In genomic region chr9:95890594-95890993, GRCh38 we compare ENCODE assay signal across 32 cellular contexts.
"Had no signal": no experiment of that assay in that cellular context is flagged by ENCODE, and none has a peak within 500 bp of the region (broad histone marks: within the 10 kb centered on the region; RNA-seq: fewer than 3 reads in every experiment).

No MANE protein-coding gene starts in this region.

- H3K27me3 Mint-ChIP-seq: activated B cell treated with CpG ODN at 0.5 μM for 24 hours; activated CD8-positive, alpha-beta T cell treated with anti-CD3 and anti-CD28 coated beads for 36 hours; effector memory CD8-positive, alpha-beta T cell; T-helper 17 cell had no signal

- H3K4me3 ChIP-seq: adrenal gland, body of pancreas, esophagus muscularis mucosa, gastrocnemius medialis, heart right ventricle, hepatocyte had no signal

- H3K36me3 ChIP-seq: adrenal gland, gastrocnemius medialis had no signal

- H3K27me3 ChIP-seq: adrenal gland, body of pancreas, esophagus muscularis mucosa, foreskin keratinocyte, gastrocnemius medialis, heart right ventricle, hepatocyte had no signal

- H3K9me3 ChIP-seq: adrenal gland, body of pancreas, gastrocnemius medialis had no signal

- H3K9me3 Mint-ChIP-seq: activated B cell treated with CpG ODN at 0.5 μM for 24 hours; effector memory CD8-positive, alpha-beta T cell had no signal

- H3K27ac Mint-ChIP-seq: activated B cell treated with CpG ODN at 0.5 μM for 24 hours; T-helper 17 cell; T-helper 2 cell treated with Interferon-gamma antibody and Interleukin-4, amounts not matched to agents 5 μg/mL and 100 μg/mL, for 36 hours had no signal

- H3K4me3 Mint-ChIP-seq: activated B cell treated with CpG ODN at 0.5 μM for 24 hours; activated CD8-positive, alpha-beta T cell treated with anti-CD3 and anti-CD28 coated beads for 36 hours; effector memory CD8-positive, alpha-beta T cell; T-helper 17 cell; T-helper 2 cell treated with Interferon-gamma antibody and Interleukin-4, amounts not matched to agents 5 μg/mL and 100 μg/mL, for 36 hours had no signal

- ATAC-seq: activated CD4-positive, CD25-positive, alpha-beta regulatory T cell treated with anti-CD3 and anti-CD28 coated beads, Interleukin-2, amount 50 U/mL, for 24 hours; activated CD8-positive, alpha-beta T cell treated with anti-CD3 and anti-CD28 coated beads for 36 hours; body of pancreas; effector memory CD8-positive, alpha-beta T cell; foreskin keratinocyte; gastrocnemius medialis; heart right ventricle; T-helper 17 cell had no signal

- H3K27ac ChIP-seq: adrenal gland, body of pancreas, esophagus muscularis mucosa, foreskin keratinocyte, gastrocnemius medialis, heart right ventricle, hepatocyte, WERI-Rb-1 had no signal

- H3K4me1 ChIP-seq: adrenal gland, body of pancreas, foreskin keratinocyte had no signal

- DNase-seq: activated B cell treated with CpG ODN at 0.5 μM for 24 hours; activated CD4-positive, alpha-beta T cell treated with anti-CD3 and anti-CD28 coated beads for 48 hours; activated CD4-positive, alpha-beta T cell treated with anti-CD3 and anti-CD28 coated beads, Interleukin-2, amount 50 U/mL, for 1 hour; activated CD4-positive, alpha-beta T cell treated with anti-CD3 and anti-CD28 coated beads, Interleukin-2, amount 50 U/mL, for 48 hours; activated CD8-positive, alpha-beta memory T cell treated with anti-CD3 and anti-CD28 coated beads for 24 hours; activated CD8-positive, alpha-beta T cell treated with anti-CD3 and anti-CD28 coated beads for 36 hours; activated gamma-delta T cell; activated naive CD4-positive, alpha-beta T cell; activated naive CD4-positive, alpha-beta T cell treated with anti-CD3 and anti-CD28 coated beads, Interleukin-2, amount 50 U/mL, for 16 hours; activated T-cell treated with anti-CD3 and anti-CD28 coated beads, Interleukin-2, amount 50 U/mL, for 48 hours; adrenal gland; amygdala; aorta; body of pancreas; caudate nucleus; cortex of kidney; dermis blood vessel endothelial cell; effector CD4-positive, alpha-beta T cell; effector memory CD8-positive, alpha-beta T cell; erythroblast; foreskin keratinocyte; gastrocnemius medialis; glutamatergic neuron; heart right ventricle; T-helper 1 cell; T-helper 17 cell; T1000; WERI-Rb-1 had no signal
